10 cellular contexts compared by ENCODE assay signal in genomic region chr1:223711173-223711572, GRCh38. TPM values are rescaled to one million over a fixed set of nuclear protein-coding genes. Genes with fewer than 3 reads are reported as not detected.
DNase-seq lines count a peak whose midpoint lies in the region; ATAC-seq and TF ChIP-seq lines count a peak whose summit lies in the region.
"Had no signal": no experiment of that assay in that cellular context is flagged by ENCODE, and none has a peak within 500 bp of the region (broad histone marks: within the 10 kb centered on the region; RNA-seq: fewer than 3 reads in every experiment).

No MANE protein-coding gene starts in this region.

- TF ChIP-seq EP300 in esophagus muscularis mucosa (IDR thresholded peaks at IDR 0.05) = no peak

- H3K4me3 Mint-ChIP-seq in naive thymus-derived CD8-positive, alpha-beta T cell = peak overlapping the region in 9 of 10 donors; percentile 44 to 89 (median 82)

- DNase-seq in NCI-H2029 (lab: John Stamatoyannopoulos, UW) (peak; percentile 31), NCI-H2029 treated with DMSO at 0.1 percent for 48 hours (lab: John Stamatoyannopoulos, UW) (no peak), M059J (ENCODE audit: low read depth) (peak; percentile 57), cerebellar cortex (ENCODE audit: low spot score) (peak; percentile 87), esophagus muscularis mucosa (ENCODE audit: extremely low spot score) (no peak)
- DNase-seq in naive thymus-derived CD8-positive, alpha-beta T cell = no peak
- DNase-seq: activated naive CD4-positive, alpha-beta T cell treated with Interleukin-2 at 50 U/mL for 16 hours; NCI-H748 treated with DMSO at 0.1 percent for 48 hours had no signal

- H3K4me1 Mint-ChIP-seq in naive thymus-derived CD8-positive, alpha-beta T cell = peaks cover 17 to 49% (median 48%) of the 10 kb centered on the region in 4 donors

- POLR2A ChIA-PET in naive thymus-derived CD8-positive, alpha-beta T cell (lab: Charles Lee) = interaction anchor here (1.4 to 3.3 kb wide), 3 partner anchors 8 to 38 kb away, joined by 5 to 22 read pairs (median 6); no protein-coding TSS in a partner anchor

- no peak overlapping the region for H3K4me3 ChIP-seq in esophagus muscularis mucosa

- H3K4me1 ChIP-seq in esophagus muscularis mucosa = peaks cover 63 to 79% (median 73%) of the 10 kb centered on the region in 4 donors

- H3K9me3 Mint-ChIP-seq in naive thymus-derived CD8-positive, alpha-beta T cell = no peaks in the 10 kb centered on the region

- 83% methylated on average over 1 of the region's 1 CpG for WGBS in esophagus muscularis mucosa

- intact Hi-C loops in esophagus muscularis mucosa (cut with DNase I) = no loop called here

- no peaks in the 10 kb centered on the region for H3K27me3 ChIP-seq in esophagus muscularis mucosa

- no peaks in the 10 kb centered on the region for H3K36me3 Mint-ChIP-seq in naive thymus-derived CD8-positive, alpha-beta T cell

- peak overlapping the region; percentile 17 to 92 (median 88) for H3K27ac Mint-ChIP-seq in naive thymus-derived CD8-positive, alpha-beta T cell

- H3K36me3 ChIP-seq in esophagus muscularis mucosa = no peaks in the 10 kb centered on the region

- no peak for TF ChIP-seq CTCF in esophagus muscularis mucosa (IDR thresholded peaks at IDR 0.05)

- no peak for ATAC-seq in naive thymus-derived CD8-positive, alpha-beta T cell
- ATAC-seq in HG02938 (IDR thresholded peaks at IDR 0.05; ENCODE audit: unreplicated experiment) = no peak
- no peak for ATAC-seq in HG02852 (IDR thresholded peaks at IDR 0.05; ENCODE audit: unreplicated experiment)

- no peak for TF ChIP-seq POLR2A in esophagus muscularis mucosa (IDR thresholded peaks at IDR 0.05; ENCODE audit: low read depth)

- H3K27ac ChIP-seq in esophagus muscularis mucosa (replicated peaks in 1 of 4) = peak overlapping the region in 2 of 4 donors; percentile 98

- peaks cover 0 to 4% (median 0%) of the 10 kb centered on the region in 5 donors for H3K27me3 Mint-ChIP-seq in naive thymus-derived CD8-positive, alpha-beta T cell

- H3K9me3 ChIP-seq in esophagus muscularis mucosa = no peaks in the 10 kb centered on the region

RNA-seq across cellular contexts. Expression of gene CAPN2, which starts 1.2 kb away (rescaled TPM):
- total RNA-seq in M059J (2014; rRNA removed; shearing (Covaris generic)) = 177 and 253 TPM in 2 replicates
- total RNA-seq in naive thymus-derived CD8-positive, alpha-beta T cell = 10 to 100 TPM; 70.0 to 72.2 TPM
- polyA plus RNA-seq in naive thymus-derived CD8-positive, alpha-beta T cell = 100 to 1,000 TPM in 1 of 3 donors, 10 to 100 TPM in 2; 68.6 to 101 (median 83.7) TPM
- total RNA-seq in esophagus muscularis mucosa = 100 to 1,000 TPM in 3 of 4 donors, 10 to 100 TPM in 1; 91.9 to 231 (median 161) TPM

RNA-seq across cellular contexts. Expression of gene CAPN8, which starts 45.7 kb away (rescaled TPM):
- not detected in 2 replicates for total RNA-seq in M059J (2014; rRNA removed; shearing (Covaris generic))
- under 1 TPM in 1 of 2 experiments, not detected in 1; 0.21 TPM for total RNA-seq in naive thymus-derived CD8-positive, alpha-beta T cell
- under 1 TPM in 1 of 3 donors, not detected in 2; 0.36 TPM for polyA plus RNA-seq in naive thymus-derived CD8-positive, alpha-beta T cell
- 1 to 10 TPM in 1 of 4 donors, not detected in 3; 1.0 TPM for total RNA-seq in esophagus muscularis mucosa

Comparison
In these comparisons a context has a peak if more than half of its experiments do, and no peak if none do; other contexts are left out.
1. DNase-seq: peak in NCI-H2029 (single experiment), M059J (single experiment) and cerebellar cortex (single experiment); none in NCI-H2029 treated with DMSO at 0.1 percent for 48 hours (single experiment), naive thymus-derived CD8-positive, alpha-beta T cell (0 of 10) and esophagus muscularis mucosa (single experiment).